In genomic region chr6:125110056-125110455, GRCh38 we compare ENCODE assay signal across 24 cellular contexts.
"Had no signal": no experiment of that assay in that cellular context is flagged by ENCODE, and none has a peak within 500 bp of the region (broad histone marks: within the 10 kb centered on the region; RNA-seq: fewer than 3 reads in every experiment).

No MANE protein-coding gene starts in this region.

- H3K36me3 ChIP-seq: stomach, suprapubic skin, thoracic aorta, thyroid gland, tibial artery, tibial nerve, transverse colon, upper lobe of left lung, upper lobe of right lung, uterus, vagina had no signal

- H3K27ac ChIP-seq: stomach, suprapubic skin, testis, thoracic aorta, thyroid gland, tibial artery, tibial nerve, transverse colon, upper lobe of left lung, upper lobe of right lung, uterus, vagina had no signal

- H3K4me3 ChIP-seq: stomach, suprapubic skin, testis, thoracic aorta, thyroid gland, tibial artery, tibial nerve, transverse colon, upper lobe of left lung, upper lobe of right lung, uterus, vagina had no signal

- DNase-seq: stimulated activated CD4-positive, alpha-beta T cell treated with anti-CD3 and anti-CD28 coated beads, Interleukin-2, amount 100 ng/mL, for 48 hours; stimulated activated CD4-positive, alpha-beta T cell treated with anti-CD3 and anti-CD28 coated beads, Interleukin-4, amount 100 ng/mL, for 1 hour; stimulated activated CD4-positive, alpha-beta T cell treated with anti-CD3 and anti-CD28 coated beads, Interleukin-4, amount 100 ng/mL, for 24 hours; stimulated activated CD4-positive, alpha-beta T cell treated with anti-CD3 and anti-CD28 coated beads, Interleukin-4, amount 100 ng/mL, for 4 hours; stimulated activated CD8-positive, alpha-beta memory T cell treated with anti-CD3 and anti-CD28 coated beads, Interleukin-4, amount 100 ng/mL, for 48 hours; stimulated activated naive B cell treated with anti-CD40 and anti-IgM and Interleukin-4, amounts not matched to agents 10 μg/mL and 1 μg/mL and 100 μg/mL, for 72 hours; stimulated activated naive CD4-positive, alpha-beta T cell; stimulated activated naive CD4-positive, alpha-beta T cell treated with Interleukin-2 at 50 U/mL for 16 hours; stimulated activated naive CD8-positive, alpha-beta T cell treated with anti-CD3 and anti-CD28 coated beads, Interleukin-15, amount 100 ng/mL, for 72 hours; stimulated activated naive CD8-positive, alpha-beta T cell treated with anti-CD3 and anti-CD28 coated beads, Interleukin-15, Interleukin-2, amounts not matched to agents 100 U/mL and 50 U/mL, for 24 hours; stomach; substantia nigra; testis; thyroid gland; tibial artery; transverse colon; trophoblast cell; upper lobe of left lung; upper lobe of right lung; uterus had no signal

- H3K4me1 ChIP-seq: stomach, suprapubic skin, testis, thyroid gland, tibial nerve, transverse colon, upper lobe of left lung, upper lobe of right lung, uterus, vagina had no signal

- H3K9me3 ChIP-seq: testis, thyroid gland had no signal
